ENCODE assay signal across 8 cellular contexts in the genomic region with DNA sequence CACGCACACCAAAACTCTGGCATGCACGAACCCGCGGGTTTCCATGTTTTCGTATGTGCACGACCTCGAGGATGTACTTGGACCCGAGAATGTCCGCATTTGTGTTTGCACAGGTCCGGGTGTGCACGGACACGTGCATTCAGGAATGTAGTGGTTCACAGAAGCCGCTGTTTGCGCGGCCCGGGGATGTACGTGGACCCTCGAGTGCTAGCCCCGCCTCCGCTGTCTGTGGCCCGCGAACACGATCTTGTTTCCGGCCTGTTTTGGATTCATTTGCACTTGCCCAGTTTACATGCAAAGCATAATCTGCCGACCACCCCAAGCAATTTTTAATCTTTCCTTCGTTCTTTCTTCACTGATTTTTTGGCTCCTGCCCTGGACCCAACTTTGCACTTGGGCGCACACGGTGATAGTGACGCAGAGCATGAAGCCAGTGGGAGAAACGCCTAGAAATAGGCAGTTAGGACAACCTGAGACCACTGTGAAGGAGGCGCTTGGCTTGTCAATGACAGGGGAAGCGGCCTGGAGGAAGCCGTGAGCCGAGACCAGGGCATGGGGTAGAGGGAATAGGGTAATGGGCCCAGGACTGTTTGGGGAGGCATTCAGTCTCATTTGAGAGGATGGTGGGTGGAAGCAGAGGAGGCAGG. TPM values are rescaled to one million over a fixed set of nuclear protein-coding genes. Genes with fewer than 3 reads are reported as not detected.
DNase-seq lines count a peak whose midpoint lies in the region; ATAC-seq, FAIRE-seq and TF ChIP-seq lines count a peak whose summit lies in the region.

No MANE protein-coding gene starts in this region.

- H3K27ac ChIP-seq in heart right ventricle (peak overlapping the region; percentile 86 to 99 (median 96)), caudate nucleus (ENCODE audit: low read depth, low read length) (peak overlapping the region; percentile 99), muscle layer of colon (ENCODE audit: low read depth, low read length) (peak overlapping the region; percentile 80)

- no peak for FAIRE-seq in GM19239 (lab: Jason Lieb, UNC)

- H3K4me1 ChIP-seq in heart right ventricle (peaks cover 16 to 48% (median 30%) of the 10 kb centered on the region in 9 donors), muscle layer of colon (ENCODE audit: insufficient read depth, low read length) (peaks cover 35% of the 10 kb centered on the region)

- intact Hi-C loops in heart right ventricle (cut with DNase I): loop anchor here in 5 of 10 donors (1.0 kb wide), 3 partner anchors 17 to 44 kb away; no protein-coding TSS in a partner anchor
- intact Hi-C loops in cardiac septum (cut with DNase I): loop anchor here (1.0 kb wide), 2 partner anchors 21 to 44 kb away; no protein-coding TSS in a partner anchor

- H3K9me3 ChIP-seq in heart right ventricle (no peaks in the 10 kb centered on the region), muscle layer of colon (ENCODE audit: low read length) (no peaks in the 10 kb centered on the region)

- ATAC-seq in heart right ventricle (no peak), HG02623 (IDR thresholded peaks at IDR 0.05; ENCODE audit: unreplicated experiment) (no peak), HG03095 (IDR thresholded peaks at IDR 0.05; ENCODE audit: unreplicated experiment) (no peak), HG03175 (IDR thresholded peaks at IDR 0.05; ENCODE audit: unreplicated experiment) (no peak)

- H3K36me3 ChIP-seq in heart right ventricle: no peaks in the 10 kb centered on the region
- H3K36me3 ChIP-seq in muscle layer of colon (ENCODE audit: insufficient read depth, low read length): no peaks in the 10 kb centered on the region

- DNase-seq in heart right ventricle: no peak
- DNase-seq in cardiac septum (ENCODE audit: low spot score): no peak
- peak in 2 of 61 donors; percentile 55 to 64 for DNase-seq in caudate nucleus (lab: John Stamatoyannopoulos, UW)
- DNase-seq in GM19239 (ENCODE audit: insufficient read length, low spot score): no peak

- TF ChIP-seq CTCF in heart right ventricle (IDR thresholded peaks at IDR 0.05): no peak

- H3K4me3 ChIP-seq in heart right ventricle: peak overlapping the region in 9 of 10 donors; percentile 8 to 57 (median 51)
- peak overlapping the region; percentile 20 to 52 for H3K4me3 ChIP-seq in muscle layer of colon (ENCODE audit: low read depth in 1 of 2, low read length in 2 of 2)

- H3K9ac ChIP-seq in muscle layer of colon (ENCODE audit: low read length): no peak overlapping the region

- 95% methylated on average over 34 of the region's 34 CpGs for WGBS in heart right ventricle, 2 donors

- H3K27me3 ChIP-seq in heart right ventricle (no peaks in the 10 kb centered on the region), muscle layer of colon (ENCODE audit: control insufficient read depth in 1 of 2, insufficient read depth in 2 of 2, low read length in 2 of 2) (no peaks in the 10 kb centered on the region)

RNA-seq across cellular contexts. Expression of a gene that starts 45.4 kb away (rescaled TPM):
- total RNA-seq in heart right ventricle (100 to 1,000 TPM; 133 to 348 (median 164) TPM), cardiac septum (256 TPM)
- polyA plus RNA-seq in heart right ventricle: 100 to 1,000 TPM; 567 to 626 TPM
